Comparison of ENCODE assay signal across 14 cellular contexts in the genomic region with DNA sequence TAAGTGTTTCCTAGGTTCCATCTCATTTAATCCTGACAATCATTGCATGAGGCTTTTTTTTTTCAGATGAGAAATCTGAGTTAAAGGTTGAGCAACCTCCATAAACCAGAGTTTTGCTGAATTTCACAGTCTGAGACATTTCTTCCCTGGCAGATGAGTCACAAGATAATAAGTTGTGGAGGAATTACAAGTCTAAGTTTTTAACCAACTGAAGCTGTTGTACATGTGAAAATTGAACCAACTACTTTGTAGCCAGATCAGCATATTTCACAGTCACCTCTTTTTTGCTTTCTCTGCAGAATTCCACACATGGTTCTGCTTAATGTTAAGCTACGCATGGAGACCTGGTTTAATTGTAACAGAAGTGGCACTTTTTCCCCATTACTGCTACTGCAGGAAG.
DNase-seq lines count a peak whose midpoint lies in the region; ATAC-seq, FAIRE-seq and TF ChIP-seq lines count a peak whose summit lies in the region.
"Had no signal": no experiment of that assay in that cellular context is flagged by ENCODE, and none has a peak within 500 bp of the region (broad histone marks: within the 10 kb centered on the region; RNA-seq: fewer than 3 reads in every experiment).

No MANE protein-coding gene starts in this region.

- ATAC-seq in HG03108 (IDR thresholded peaks at IDR 0.05; ENCODE audit: unreplicated experiment): no peak
- ATAC-seq: naive thymus-derived CD8-positive, alpha-beta T cell had no signal

- DNase-seq in EH (ENCODE audit: low read depth) (peak; percentile 95), RCC 7860 (ENCODE audit: low spot score) (peak; percentile 96), fibroblast of gingiva (ENCODE audit: low read depth) (peak; percentile 88), osteocyte (ENCODE audit: extremely low spot score, unreplicated experiment) (no peak), islet precursor cell (no peak), NCI-H748 (lab: John Stamatoyannopoulos, UW; ENCODE audit: unreplicated experiment) (no peak), NCI-H2107 treated with DMSO at 0.1 percent for 48 hours (lab: John Stamatoyannopoulos, UW; ENCODE audit: unreplicated experiment) (no peak)
- DNase-seq: activated naive CD8-positive, alpha-beta T cell treated with anti-CD3 and anti-CD28 coated beads, Interleukin-2, amount 10 ng/mL, durations not matched to agents 7 days and 5 days; Caco-2; effector memory CD4-positive, alpha-beta T cell; naive thymus-derived CD8-positive, alpha-beta T cell; NCI-H1105 treated with DMSO at 0.1 percent for 48 hours had no signal

- H3K4me1 Mint-ChIP-seq in osteocyte (ENCODE audit: unreplicated experiment): peaks cover 29% of the 10 kb centered on the region
- H3K4me1 Mint-ChIP-seq: activated naive CD8-positive, alpha-beta T cell treated with anti-CD3 and anti-CD28 coated beads, Interleukin-2, amount 10 ng/mL, durations not matched to agents 7 days and 5 days; naive thymus-derived CD8-positive, alpha-beta T cell had no signal

- no peaks in the 10 kb centered on the region for H3K36me3 Mint-ChIP-seq in osteocyte (ENCODE audit: unreplicated experiment)
- H3K36me3 Mint-ChIP-seq: activated naive CD8-positive, alpha-beta T cell treated with anti-CD3 and anti-CD28 coated beads, Interleukin-2, amount 10 ng/mL, durations not matched to agents 7 days and 5 days; naive thymus-derived CD8-positive, alpha-beta T cell had no signal

- no peak for TF ChIP-seq CTCF in osteocyte (IDR thresholded peaks at IDR 0.05)

- H3K4me3 Mint-ChIP-seq in osteocyte (ENCODE audit: unreplicated experiment): no peak overlapping the region
- H3K4me3 Mint-ChIP-seq: activated naive CD8-positive, alpha-beta T cell treated with anti-CD3 and anti-CD28 coated beads, Interleukin-2, amount 10 ng/mL, durations not matched to agents 7 days and 5 days; naive thymus-derived CD8-positive, alpha-beta T cell had no signal

- FAIRE-seq in RCC 7860 (lab: Jason Lieb, UNC): peak; percentile 100
- FAIRE-seq: GM12892 had no signal

- H3K27ac Mint-ChIP-seq in osteocyte (ENCODE audit: unreplicated experiment): peak overlapping the region; percentile 81
- H3K27ac Mint-ChIP-seq: activated naive CD8-positive, alpha-beta T cell treated with anti-CD3 and anti-CD28 coated beads, Interleukin-2, amount 10 ng/mL, durations not matched to agents 7 days and 5 days; naive thymus-derived CD8-positive, alpha-beta T cell had no signal

- no peaks in the 10 kb centered on the region for H3K27me3 Mint-ChIP-seq in osteocyte (ENCODE audit: unreplicated experiment)
- H3K27me3 Mint-ChIP-seq: activated naive CD8-positive, alpha-beta T cell treated with anti-CD3 and anti-CD28 coated beads, Interleukin-2, amount 10 ng/mL, durations not matched to agents 7 days and 5 days; naive thymus-derived CD8-positive, alpha-beta T cell had no signal

- H3K9me3 Mint-ChIP-seq in osteocyte (ENCODE audit: unreplicated experiment): peaks cover 5% of the 10 kb centered on the region

Comparison
In these comparisons a context has a peak if more than half of its experiments do, and no peak if none do; other contexts are left out.
1. DNase-seq: peak in EH (single experiment), RCC 7860 (single experiment) and fibroblast of gingiva (single experiment); none in osteocyte (single experiment), islet precursor cell (single experiment), NCI-H748 (single experiment) and NCI-H2107 treated with DMSO at 0.1 percent for 48 hours (single experiment).